In the genomic region with DNA sequence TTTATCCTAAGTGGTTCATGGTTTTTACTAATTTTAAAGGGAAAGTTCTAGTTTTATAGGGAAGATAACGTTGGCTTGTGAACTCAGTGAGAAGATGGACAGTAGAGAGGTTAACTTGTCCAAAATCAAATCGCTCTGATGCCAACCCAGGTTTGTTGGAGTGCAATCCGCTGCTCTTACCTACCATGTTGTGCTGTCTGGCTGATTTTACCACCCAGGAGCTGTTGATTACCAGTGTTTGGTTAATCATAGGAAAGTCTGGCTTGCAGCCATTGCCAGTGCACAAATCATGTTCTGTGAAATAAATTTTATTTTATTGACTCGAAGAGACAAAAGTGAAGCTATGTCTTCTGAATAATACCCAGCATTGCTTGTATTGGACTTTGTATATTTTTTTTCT, we compare ENCODE assay signal across 1 cellular context.
TF ChIP-seq lines count a peak whose summit lies in the region.

No MANE protein-coding gene starts in this region.

TF ChIP-seq in H1, 55 proteins besides CTCF, POLR2A, EP300 and RAD21 (continued from another document):
- TF ChIP-seq HDAC2 (IDR thresholded peaks at IDR 0.05; ENCODE audit: borderline replicate concordance in 1 of 2, low read depth in 2 of 2, low read length in 2 of 2) (no peak), CBX5 (IDR thresholded peaks at IDR 0.05; ENCODE audit: low read depth, low read length) (no peak), CHD1 (IDR thresholded peaks at IDR 0.05; ENCODE audit: low read depth, low read length) (no peak), NANOG (IDR thresholded peaks at IDR 0.05; ENCODE audit: insufficient read depth, low read depth, low read length, poor library complexity, severe bottlenecking) (no peak), CEBPB (IDR thresholded peaks at IDR 0.05; ENCODE audit: low read depth, low read length) (no peak), POU5F1 (IDR thresholded peaks at IDR 0.05; ENCODE audit: low read depth, low read length) (no peak), HDAC6 (IDR thresholded peaks at IDR 0.05; ENCODE audit: low read depth, low read length) (no peak), BRCA1 (IDR thresholded peaks at IDR 0.05; ENCODE audit: low read depth, low read length) (no peak), TEAD4 (IDR thresholded peaks at IDR 0.05; ENCODE audit: low read depth, low read length) (no peak), TAF1 (IDR thresholded peaks at IDR 0.05; ENCODE audit: low read depth, low read length) (no peak), SIN3A (conservative IDR thresholded peaks at IDR 0.05 in 1 of 2, IDR thresholded peaks at IDR 0.05 in 1 of 2; ENCODE audit: low read depth in 1 of 2, low read length in 2 of 2) (no peak)
